Comparison of ENCODE assay signal across 9 cellular contexts in the genomic region with DNA sequence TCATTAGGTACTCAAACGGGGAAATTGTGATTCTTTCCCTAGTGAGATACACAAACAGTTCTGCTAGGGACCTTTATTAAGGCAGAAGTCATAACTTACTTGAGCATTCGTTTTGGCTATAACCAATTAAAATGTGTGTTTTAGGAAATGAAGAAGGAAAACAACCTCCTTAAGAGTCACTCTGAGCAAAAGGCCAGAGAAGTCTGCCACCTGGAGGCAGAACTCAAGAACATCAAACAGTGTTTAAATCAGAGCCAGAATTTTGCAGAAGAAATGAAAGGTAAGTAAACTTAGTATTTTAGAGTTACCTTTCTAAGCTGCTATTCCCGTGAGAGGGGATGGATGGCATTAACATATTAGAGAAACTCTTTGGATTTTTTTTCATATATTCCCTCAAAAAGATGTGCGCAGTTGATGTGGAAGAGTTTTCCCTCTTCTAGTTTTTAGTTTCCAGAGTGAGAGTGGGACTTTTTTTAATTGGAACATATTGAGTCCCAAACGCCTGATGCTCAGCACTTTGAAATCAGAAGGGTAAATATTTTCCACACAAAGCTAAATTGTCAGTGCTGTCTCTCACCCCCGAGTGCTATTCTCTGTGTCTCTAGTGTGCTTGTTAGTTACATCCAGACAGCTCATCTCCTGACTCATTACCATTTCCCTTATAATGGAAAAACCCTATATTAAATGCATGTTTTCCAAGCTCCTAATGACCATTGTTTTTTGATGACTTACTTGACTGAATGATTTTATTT. TPM values are rescaled to one million over a fixed set of nuclear protein-coding genes. Genes with fewer than 3 reads are reported as not detected.
DNase-seq lines count a peak whose midpoint lies in the region; ATAC-seq lines count a peak whose summit lies in the region.
"Had no signal": no experiment of that assay in that cellular context is flagged by ENCODE, and none has a peak within 500 bp of the region (broad histone marks: within the 10 kb centered on the region; RNA-seq: fewer than 3 reads in every experiment).

No MANE protein-coding gene starts in this region.

- H3K36me3 ChIP-seq in mesendoderm (ENCODE audit: control insufficient read depth, insufficient read depth, low read length), result peaks cover 18% of the 10 kb centered on the region

- no peaks in the 10 kb centered on the region for H3K27me3 ChIP-seq in mesendoderm (ENCODE audit: insufficient read depth, low read length, poor library complexity)
- H3K27me3 ChIP-seq: SJSA1 had no signal

- H3K4ac ChIP-seq in mesendoderm (ENCODE audit: low read depth, low read length), result no peak overlapping the region

- H2BK15ac ChIP-seq in mesendoderm (replicated peaks; ENCODE audit: low read depth), result no peak overlapping the region

- H4K8ac ChIP-seq in mesendoderm (ENCODE audit: low read depth, low read length), result no peak overlapping the region

- H3K79me2 ChIP-seq in mesendoderm (ENCODE audit: control insufficient read depth, insufficient read depth, low read length), result no peaks in the 10 kb centered on the region

- ATAC-seq in HG02759 (IDR thresholded peaks at IDR 0.05; ENCODE audit: unreplicated experiment), result peak; percentile 78

- no CpG with 5 or more reads among the region's 6 CpGs for WGBS in mesendoderm (ENCODE audit: extremely low coverage, insufficient coverage, low lambda C conversion rate)

- H3K56ac ChIP-seq in mesendoderm (ENCODE audit: low read length), result no peak overlapping the region

- no peak overlapping the region for H3K18ac ChIP-seq in mesendoderm (ENCODE audit: low read length)

- DNase-seq in AG08395 (ENCODE audit: low spot score) (peak; percentile 65), Daoy (ENCODE audit: low read depth) (peak; percentile 41), OCI-M1 (lab: John Stamatoyannopoulos, UW) (peak; percentile 50), mesendoderm (peak; percentile 65), NCI-H1417 treated with DMSO at 0.1 percent for 48 hours (lab: John Stamatoyannopoulos, UW) (no peak), occipital lobe (lab: John Stamatoyannopoulos, UW) (no peak)
- peak; percentile 13 for DNase-seq in central memory CD4-positive, alpha-beta T cell

- H2BK120ac ChIP-seq in mesendoderm (ENCODE audit: low read depth, low read length), result no peak overlapping the region

- no peak overlapping the region for H3K9ac ChIP-seq in mesendoderm (ENCODE audit: low read length)

- no peak overlapping the region for H3K4me3 ChIP-seq in mesendoderm (ENCODE audit: low read length)
- H3K4me3 ChIP-seq: SJSA1 had no signal

- no peak overlapping the region for H2BK5ac ChIP-seq in mesendoderm (ENCODE audit: low read length)

- no peak overlapping the region for H3K27ac ChIP-seq in mesendoderm (ENCODE audit: low read depth, low read length)
- H3K27ac ChIP-seq: SJSA1 had no signal

- H3K4me2 ChIP-seq in mesendoderm (ENCODE audit: low read length), result no peak overlapping the region

- no peaks in the 10 kb centered on the region for H3K4me1 ChIP-seq in mesendoderm (ENCODE audit: control insufficient read depth, low read depth, low read length)

- no peak overlapping the region for H4K5ac ChIP-seq in mesendoderm (ENCODE audit: low read length)

- H3K23ac ChIP-seq in mesendoderm (ENCODE audit: low read length), result no peak overlapping the region

- peaks cover 7% of the 10 kb centered on the region for H3K79me1 ChIP-seq in mesendoderm (ENCODE audit: low read length)

- H2AK5ac ChIP-seq in mesendoderm (ENCODE audit: low read length), result no peak overlapping the region

RNA-seq across cellular contexts. Expression of a gene that starts 34.9 kb away (rescaled TPM):
- total RNA-seq in Daoy (2014; rRNA removed; shearing (Covaris generic)), result 64.2 and 64.3 TPM in 2 replicates
- 51.8 TPM for polyA plus RNA-seq in mesendoderm (2013, experiment 1 of 2)
- 53.5 TPM for polyA plus RNA-seq in mesendoderm (2013, experiment 2 of 2)
- total RNA-seq in occipital lobe, result 15.6 TPM

Comparison
In these comparisons a context has a peak if more than half of its experiments do, and no peak if none do; other contexts are left out.
1. DNase-seq: peak in AG08395 (single experiment), Daoy (single experiment), OCI-M1 (single experiment), central memory CD4-positive, alpha-beta T cell (single experiment) and mesendoderm (single experiment); none in NCI-H1417 treated with DMSO at 0.1 percent for 48 hours (single experiment) and occipital lobe (single experiment).